8 cellular contexts compared by ENCODE assay signal in genomic region chr14:72420749-72421452, GRCh38.
DNase-seq lines count a peak whose midpoint lies in the region; ATAC-seq and FAIRE-seq lines count a peak whose summit lies in the region.

No MANE protein-coding gene starts in this region.

- no peaks in the 10 kb centered on the region for H3K79me2 ChIP-seq in ACC112 (ENCODE audit: control insufficient read depth, insufficient read depth, low read length, unreplicated experiment)

- DNase-seq in GM18507 (ENCODE audit: extremely low spot score, insufficient read length, low read depth) (no peak), NCI-H524 (lab: John Stamatoyannopoulos, UW) (peak; percentile 82 to 88), midbrain (lab: John Stamatoyannopoulos, UW) (peak; percentile 74)
- peak; percentile 86 for DNase-seq in activated CD4-positive, alpha-beta memory T cell treated with anti-CD3 and anti-CD28 coated beads for 36 hours
- DNase-seq in effector memory CD8-positive, alpha-beta T cell, result peak; percentile 62 to 69 (median 64)
- peak; percentile 60 for DNase-seq in stimulated activated CD8-positive, alpha-beta memory T cell treated with anti-CD3 and anti-CD28 coated beads, Interleukin-4, amount 100 ng/mL, for 24 hours (ENCODE audit: low read depth)

- CTCF ChIA-PET in activated CD4-positive, alpha-beta memory T cell treated with anti-CD3 and anti-CD28 coated beads for 36 hours (lab: Charles Lee), result interaction anchor here (0.7 to 4.8 kb wide), 11 partner anchors 18 to 656 kb away, joined by 3 to 37 read pairs (median 3); no protein-coding TSS in a partner anchor

- H3K36me3 Mint-ChIP-seq in activated CD4-positive, alpha-beta memory T cell treated with anti-CD3 and anti-CD28 coated beads for 36 hours, result no peaks in the 10 kb centered on the region
- no peaks in the 10 kb centered on the region for H3K36me3 Mint-ChIP-seq in effector memory CD8-positive, alpha-beta T cell (ENCODE audit: insufficient read depth)

- H3K4me1 Mint-ChIP-seq in activated CD4-positive, alpha-beta memory T cell treated with anti-CD3 and anti-CD28 coated beads for 36 hours (ENCODE audit: low read depth), result peaks cover 4% of the 10 kb centered on the region
- H3K4me1 Mint-ChIP-seq in effector memory CD8-positive, alpha-beta T cell (ENCODE audit: low read depth in 2 of 2), result peaks cover 0 to 5% of the 10 kb centered on the region in 2 donors

- peaks cover 46% of the 10 kb centered on the region for H3K27me3 ChIP-seq in ACC112 (ENCODE audit: insufficient read depth, low read length)

- no peak overlapping the region for H3K4me3 Mint-ChIP-seq in activated CD4-positive, alpha-beta memory T cell treated with anti-CD3 and anti-CD28 coated beads for 36 hours
- no peak overlapping the region for H3K4me3 Mint-ChIP-seq in effector memory CD8-positive, alpha-beta T cell

- peak; percentile 72 for FAIRE-seq in GM18507 (lab: Jason Lieb, UNC)

- no peak for ATAC-seq in effector memory CD8-positive, alpha-beta T cell (replicated peaks)
- ATAC-seq in GM18867 (IDR thresholded peaks at IDR 0.05; ENCODE audit: unreplicated experiment), result no peak

- peaks cover 9% of the 10 kb centered on the region for H3K27me3 Mint-ChIP-seq in activated CD4-positive, alpha-beta memory T cell treated with anti-CD3 and anti-CD28 coated beads for 36 hours
- peaks cover 36 to 59% of the 10 kb centered on the region in 2 donors for H3K27me3 Mint-ChIP-seq in effector memory CD8-positive, alpha-beta T cell

- H3K36me3 ChIP-seq in ACC112 (ENCODE audit: insufficient read depth, low read length), result no peaks in the 10 kb centered on the region

- no peaks in the 10 kb centered on the region for H3K9me3 Mint-ChIP-seq in activated CD4-positive, alpha-beta memory T cell treated with anti-CD3 and anti-CD28 coated beads for 36 hours
- H3K9me3 Mint-ChIP-seq in effector memory CD8-positive, alpha-beta T cell, result no peaks in the 10 kb centered on the region

- no peak overlapping the region for H3K27ac ChIP-seq in ACC112 (ENCODE audit: low read depth, low read length)

- no peaks in the 10 kb centered on the region for H3K4me1 ChIP-seq in ACC112 (ENCODE audit: control insufficient read depth, insufficient read depth, low read length, unreplicated experiment)

- intact Hi-C loops in activated CD4-positive, alpha-beta memory T cell treated with anti-CD3 and anti-CD28 coated beads for 36 hours (cut with micrococcal nuclease), result no loop called here

- H3K27ac Mint-ChIP-seq in activated CD4-positive, alpha-beta memory T cell treated with anti-CD3 and anti-CD28 coated beads for 36 hours, result no peak overlapping the region
- no peak overlapping the region for H3K27ac Mint-ChIP-seq in effector memory CD8-positive, alpha-beta T cell

- peak overlapping the region; percentile 45 for H2AFZ ChIP-seq in ACC112 (ENCODE audit: low read length, unreplicated experiment)

- POLR2A ChIA-PET in activated CD4-positive, alpha-beta memory T cell treated with anti-CD3 and anti-CD28 coated beads for 36 hours (lab: Charles Lee), result no interaction called here

- no peak overlapping the region for H3K4me3 ChIP-seq in ACC112 (ENCODE audit: low read depth, low read length)
